In the genomic region with DNA sequence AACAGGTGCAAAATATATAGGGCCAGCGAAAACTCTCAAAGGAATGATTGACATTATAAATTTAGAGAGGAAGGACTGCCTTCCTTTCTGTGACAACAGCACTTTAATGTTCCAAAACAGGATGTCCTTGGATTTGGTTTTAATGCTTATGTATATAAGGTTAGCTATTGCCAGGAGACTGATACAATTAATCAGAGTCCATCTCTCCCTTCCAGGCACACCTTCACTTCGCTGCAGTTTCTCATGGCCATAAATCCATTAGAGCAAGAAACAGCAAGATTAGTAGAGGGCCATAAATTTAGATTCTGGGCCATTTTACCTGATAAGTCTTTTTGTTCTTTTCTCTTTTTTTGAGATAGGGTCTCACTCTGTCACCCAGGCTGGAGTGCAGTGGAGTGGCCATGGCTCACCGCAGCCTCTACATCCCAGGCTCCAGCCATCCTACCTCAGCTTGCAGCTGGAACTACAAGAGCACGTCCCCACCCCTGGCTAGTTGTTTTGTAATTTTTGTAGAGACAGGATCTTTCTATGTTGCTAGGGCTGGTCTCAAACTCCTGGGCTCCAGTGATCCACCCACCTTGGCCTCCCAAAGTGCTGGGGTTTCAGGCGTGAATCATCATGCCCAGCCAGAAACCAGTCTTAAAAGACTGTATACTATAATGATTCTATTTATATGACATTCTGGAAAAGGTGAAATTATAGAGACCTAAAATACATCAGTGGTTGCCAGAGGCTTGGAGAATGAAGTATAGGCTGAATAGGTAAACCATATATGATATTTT, we compare ENCODE assay signal across 16 cellular contexts. TPM values are rescaled to one million over a fixed set of nuclear protein-coding genes. Genes with fewer than 3 reads are reported as not detected.
DNase-seq lines count a peak whose midpoint lies in the region; ATAC-seq and TF ChIP-seq lines count a peak whose summit lies in the region.
"Had no signal": no experiment of that assay in that cellular context is flagged by ENCODE, and none has a peak within 500 bp of the region (broad histone marks: within the 10 kb centered on the region; RNA-seq: fewer than 3 reads in every experiment).

No MANE protein-coding gene starts in this region.

- intact Hi-C loops in dendritic cell treated with granulocyte-macrophage colony-stimulating factor and Interleukin-4, amounts not matched to agents 40 ng/mL and 50 ng/mL, for 4 days (cut with micrococcal nuclease): no loop called here
- intact Hi-C loops in spleen (cut with DNase I; ENCODE audit: low total_unique reads): no loop called here

- H3K4me1 Mint-ChIP-seq in activated CD8-positive, alpha-beta memory T cell treated with anti-CD3 and anti-CD28 coated beads, Interleukin-2, amount 10 ng/mL, durations not matched to agents 7 days and 5 days: peaks cover 12% of the 10 kb centered on the region
- peaks cover 33% of the 10 kb centered on the region for H3K4me1 Mint-ChIP-seq in dendritic cell treated with granulocyte-macrophage colony-stimulating factor and Interleukin-4, amounts not matched to agents 40 ng/mL and 50 ng/mL, for 4 days (ENCODE audit: low read depth)

- 58 to 72% (median 65%) methylated on average over 5 of the region's 5 CpGs for WGBS in spleen, 5 donors

- H3K9me2 ChIP-seq in Loucy (replicated peaks; ENCODE audit: low read depth, low read length): no peaks in the 10 kb centered on the region

- peak overlapping the region; percentile 64 for H3K27ac Mint-ChIP-seq in activated CD8-positive, alpha-beta memory T cell treated with anti-CD3 and anti-CD28 coated beads, Interleukin-2, amount 10 ng/mL, durations not matched to agents 7 days and 5 days
- H3K27ac Mint-ChIP-seq in dendritic cell treated with granulocyte-macrophage colony-stimulating factor and Interleukin-4, amounts not matched to agents 40 ng/mL and 50 ng/mL, for 4 days: peak overlapping the region; percentile 51

- no peak overlapping the region for H3K4me3 ChIP-seq in Loucy (ENCODE audit: low read length, poor library complexity, severe bottlenecking)
- H3K4me3 ChIP-seq in spleen: no peak overlapping the region
- H3K4me3 ChIP-seq: heart left ventricle had no signal

- CTCF ChIA-PET in activated CD8-positive, alpha-beta memory T cell treated with anti-CD3 and anti-CD28 coated beads, Interleukin-2, amount 10 ng/mL, durations not matched to agents 7 days and 5 days (lab: Charles Lee): interaction anchor here (1.0 kb wide), 1 partner anchor 97 kb away, joined by 3 read pairs; no protein-coding TSS in a partner anchor

- peak overlapping the region; percentile 65 for H3K4me2 ChIP-seq in Loucy (ENCODE audit: low read depth, low read length, poor library complexity, severe bottlenecking)

- DNase-seq in activated CD8-positive, alpha-beta memory T cell treated with anti-CD3 and anti-CD28 coated beads, Interleukin-2, amount 10 ng/mL, durations not matched to agents 7 days and 5 days: no peak
- DNase-seq in activated CD8-positive, alpha-beta memory T cell treated with anti-CD3 and anti-CD28 coated beads, Interleukin-2, amount 50 U/mL, for 4 hours: no peak
- DNase-seq in spleen: peak; percentile 33
- DNase-seq in KG1 (lab: John Stamatoyannopoulos, UW): no peak
- DNase-seq in dedifferentiated amniotic fluid mesenchymal stem cell (ENCODE audit: extremely low spot score): no peak
- no peak for DNase-seq in nucleus accumbens (lab: John Stamatoyannopoulos, UW)
- DNase-seq: ACHN, activated T-cell treated with anti-CD3 and anti-CD28 coated beads for 4 hours, DMS 273 treated with DMSO at 0.1 percent for 48 hours, heart left ventricle, NCI-H2029 treated with DMSO at 0.1 percent for 48 hours, NCI-H526 treated with DMSO at 0.1 percent for 48 hours, WERI-Rb-1 had no signal

- H3K36me3 Mint-ChIP-seq in activated CD8-positive, alpha-beta memory T cell treated with anti-CD3 and anti-CD28 coated beads, Interleukin-2, amount 10 ng/mL, durations not matched to agents 7 days and 5 days: no peaks in the 10 kb centered on the region
- no peaks in the 10 kb centered on the region for H3K36me3 Mint-ChIP-seq in dendritic cell treated with granulocyte-macrophage colony-stimulating factor and Interleukin-4, amounts not matched to agents 40 ng/mL and 50 ng/mL, for 4 days (ENCODE audit: low read depth)

- peaks cover 3% of the 10 kb centered on the region; the same call in 1 of the 2 replicates for H3K9me3 ChIP-seq in Loucy (ENCODE audit: insufficient read depth, low read depth, low read length)
- H3K9me3 ChIP-seq in spleen: no peaks in the 10 kb centered on the region
- H3K9me3 ChIP-seq: heart left ventricle had no signal

- no peaks in the 10 kb centered on the region for H3K27me3 Mint-ChIP-seq in activated CD8-positive, alpha-beta memory T cell treated with anti-CD3 and anti-CD28 coated beads, Interleukin-2, amount 10 ng/mL, durations not matched to agents 7 days and 5 days
- no peaks in the 10 kb centered on the region for H3K27me3 Mint-ChIP-seq in dendritic cell treated with granulocyte-macrophage colony-stimulating factor and Interleukin-4, amounts not matched to agents 40 ng/mL and 50 ng/mL, for 4 days

- H3K4me3 Mint-ChIP-seq in activated CD8-positive, alpha-beta memory T cell treated with anti-CD3 and anti-CD28 coated beads, Interleukin-2, amount 10 ng/mL, durations not matched to agents 7 days and 5 days: no peak overlapping the region
- H3K4me3 Mint-ChIP-seq in dendritic cell treated with granulocyte-macrophage colony-stimulating factor and Interleukin-4, amounts not matched to agents 40 ng/mL and 50 ng/mL, for 4 days: no peak overlapping the region

- H3K79me2 ChIP-seq in Loucy (ENCODE audit: insufficient read depth, low read length): no peaks in the 10 kb centered on the region

- no peak for ATAC-seq in activated CD8-positive, alpha-beta memory T cell treated with anti-CD3 and anti-CD28 coated beads, Interleukin-2, amount 10 ng/mL, durations not matched to agents 7 days and 5 days

- no peaks in the 10 kb centered on the region for H4K20me1 ChIP-seq in Loucy (ENCODE audit: insufficient read depth, low read length, poor library complexity, severe bottlenecking)

- peaks cover 8% of the 10 kb centered on the region; the same call in 1 of the 2 replicates for H3F3A ChIP-seq in Loucy (ENCODE audit: low read depth)

- H3K36me3 ChIP-seq in Loucy (ENCODE audit: insufficient read depth, low read length): no peaks in the 10 kb centered on the region
- H3K36me3 ChIP-seq in spleen: no peaks in the 10 kb centered on the region
- H3K36me3 ChIP-seq: heart left ventricle, WERI-Rb-1 had no signal

- H3K27me3 ChIP-seq in Loucy (ENCODE audit: insufficient read depth, low read length, poor library complexity, severe bottlenecking) (no peaks in the 10 kb centered on the region), spleen (replicated peaks in 1 of 7) (no peaks in the 10 kb centered on the region)
- H3K27me3 ChIP-seq: heart left ventricle had no signal

- H3K9ac ChIP-seq in Loucy (ENCODE audit: low read depth, low read length, poor library complexity, severe bottlenecking): peak overlapping the region; percentile 69

- TF ChIP-seq CTCF in Loucy (conservative IDR thresholded peaks at IDR 0.05; ENCODE audit: low read length): no peak
- TF ChIP-seq CTCF in spleen (IDR thresholded peaks at IDR 0.05 in 8 of 11, conservative IDR thresholded peaks at IDR 0.05 in 3 of 11): no peak

- no peak for TF ChIP-seq POLR2A in spleen (IDR thresholded peaks at IDR 0.05)

- no peak overlapping the region for H2AFZ ChIP-seq in Loucy (ENCODE audit: low read length)

- H3K27ac ChIP-seq in spleen: peak overlapping the region in 7 of 8 donors; percentile 22 to 83 (median 73)
- H3K27ac ChIP-seq: epithelial cell of prostate, WERI-Rb-1 had no signal

- H3K4me1 ChIP-seq in Loucy (ENCODE audit: insufficient read depth, low read length, poor library complexity, severe bottlenecking) (peaks cover 42% of the 10 kb centered on the region), spleen (peaks cover 5 to 40% (median 18%) of the 10 kb centered on the region in 6 donors)

- H3K9me3 Mint-ChIP-seq in activated CD8-positive, alpha-beta memory T cell treated with anti-CD3 and anti-CD28 coated beads, Interleukin-2, amount 10 ng/mL, durations not matched to agents 7 days and 5 days (ENCODE audit: low read depth): no peaks in the 10 kb centered on the region
- peaks cover 8% of the 10 kb centered on the region for H3K9me3 Mint-ChIP-seq in dendritic cell treated with granulocyte-macrophage colony-stimulating factor and Interleukin-4, amounts not matched to agents 40 ng/mL and 50 ng/mL, for 4 days

RNA-seq across cellular contexts. Expression of gene TFRC, which starts 15.7 kb away (rescaled TPM):
- total RNA-seq in activated CD8-positive, alpha-beta memory T cell treated with anti-CD3 and anti-CD28 coated beads, Interleukin-2, amount 10 ng/mL, durations not matched to agents 7 days and 5 days: 100 to 1,000 TPM; 409 to 782 TPM
- total RNA-seq in spleen: 100 to 1,000 TPM in 1 of 7 donors, 10 to 100 TPM in 6; 44.2 to 104 (median 82.7) TPM
- 10 to 100 TPM; 13.2 to 18.7 (median 15.5) TPM for polyA plus RNA-seq in spleen
